Comparison of ENCODE assay signal across 1 cellular context in genomic region chr1:205631727-205632373, GRCh38.
A peak's percentile ranks its signal among the peaks of the same experiment; 100 is the strongest.
TF ChIP-seq lines count a peak whose summit lies in the region.

Gene ELK4, minus strand, starts transcription at chr1:205632011. Its CDS starts 8,129 bp downstream, at chr1:205623882.

TF ChIP-seq in K562, 482 proteins besides CTCF, POLR2A, EP300 and RAD21 (continued from another document and continues in another):
- TF ChIP-seq CHD7 (IDR thresholded peaks at IDR 0.05; ENCODE audit: low read depth, low read length) (no peak), PCBP2 (IDR thresholded peaks at IDR 0.05; ENCODE audit: low read depth, low read length, poor library complexity, severe bottlenecking) (no peak), ZNF280A (IDR thresholded peaks at IDR 0.05; ENCODE audit: low read depth, partially characterized antibody) (no peak), JUN (IDR thresholded peaks at IDR 0.05; ENCODE audit: borderline replicate concordance, low read depth, low read length) (peak; percentile 65), JUN (CRISPR knock-in tag; IDR thresholded peaks at IDR 0.05; ENCODE audit: borderline replicate concordance) (no peak), ZNF830 (CRISPR knock-in tag; IDR thresholded peaks at IDR 0.05) (no peak; the same call in 1 of the 2 replicates), ZNF318 (IDR thresholded peaks at IDR 0.05; ENCODE audit: borderline replicate concordance in 1 of 2, low read depth in 1 of 2) (no peak), ZNF316 (IDR thresholded peaks at IDR 0.05) (no peak), CREM (IDR thresholded peaks at IDR 0.05; ENCODE audit: low read depth) (peak; percentile 98), NR4A1 (CRISPR knock-in tag; IDR thresholded peaks at IDR 0.05) (no peak), NR4A1 (tag; IDR thresholded peaks at IDR 0.05) (no peak), MTA1 (IDR thresholded peaks at IDR 0.05; ENCODE audit: borderline replicate concordance) (no peak), ZNF124 (CRISPR knock-in tag; IDR thresholded peaks at IDR 0.05) (no peak), E4F1 (CRISPR knock-in tag; IDR thresholded peaks at IDR 0.05; ENCODE audit: borderline replicate concordance) (no peak), ZBTB33 (CRISPR knock-in tag; IDR thresholded peaks at IDR 0.05) (peak; percentile 69; the same call in 1 of the 2 replicates), TRIM28 (IDR thresholded peaks at IDR 0.05) (no peak), HCFC1 (IDR thresholded peaks at IDR 0.05; ENCODE audit: low read depth, low read length) (peak; percentile 72), KLF13 (tag; IDR thresholded peaks at IDR 0.05; ENCODE audit: borderline replicate concordance, low read depth) (peak; percentile 61), COPS2 (conservative IDR thresholded peaks at IDR 0.05) (no peak), CHCHD3 (CRISPR knock-in tag; IDR thresholded peaks at IDR 0.05) (no peak), ZC3H8 (IDR thresholded peaks at IDR 0.05) (no peak), SNAPC5 (CRISPR knock-in tag; IDR thresholded peaks at IDR 0.05) (no peak), ELK1 (CRISPR knock-in tag; IDR thresholded peaks at IDR 0.05) (no peak), BCOR (IDR thresholded peaks at IDR 0.05) (peak; percentile 71), ESRRB (CRISPR knock-in tag; IDR thresholded peaks at IDR 0.05; ENCODE audit: borderline replicate concordance) (no peak), CHD4 (IDR thresholded peaks at IDR 0.05; ENCODE audit: insufficient read depth, insufficient replicate concordance, low read depth, low read length, poor library complexity, severe bottlenecking) (no peak)
